1 cellular context compared by ENCODE assay signal in genomic region chr5:139526309-139527109, GRCh38.
TF ChIP-seq lines count a peak whose summit lies in the region.

No MANE protein-coding gene starts in this region.

TF ChIP-seq in HEK293, 187 proteins besides CTCF, POLR2A, EP300 and RAD21:
- peak; percentile 60 for TF ChIP-seq ZNF677 (tag by site-specific recombination; IDR thresholded peaks at IDR 0.05)
